Comparison of ENCODE assay signal across 12 cellular contexts in the genomic region with DNA sequence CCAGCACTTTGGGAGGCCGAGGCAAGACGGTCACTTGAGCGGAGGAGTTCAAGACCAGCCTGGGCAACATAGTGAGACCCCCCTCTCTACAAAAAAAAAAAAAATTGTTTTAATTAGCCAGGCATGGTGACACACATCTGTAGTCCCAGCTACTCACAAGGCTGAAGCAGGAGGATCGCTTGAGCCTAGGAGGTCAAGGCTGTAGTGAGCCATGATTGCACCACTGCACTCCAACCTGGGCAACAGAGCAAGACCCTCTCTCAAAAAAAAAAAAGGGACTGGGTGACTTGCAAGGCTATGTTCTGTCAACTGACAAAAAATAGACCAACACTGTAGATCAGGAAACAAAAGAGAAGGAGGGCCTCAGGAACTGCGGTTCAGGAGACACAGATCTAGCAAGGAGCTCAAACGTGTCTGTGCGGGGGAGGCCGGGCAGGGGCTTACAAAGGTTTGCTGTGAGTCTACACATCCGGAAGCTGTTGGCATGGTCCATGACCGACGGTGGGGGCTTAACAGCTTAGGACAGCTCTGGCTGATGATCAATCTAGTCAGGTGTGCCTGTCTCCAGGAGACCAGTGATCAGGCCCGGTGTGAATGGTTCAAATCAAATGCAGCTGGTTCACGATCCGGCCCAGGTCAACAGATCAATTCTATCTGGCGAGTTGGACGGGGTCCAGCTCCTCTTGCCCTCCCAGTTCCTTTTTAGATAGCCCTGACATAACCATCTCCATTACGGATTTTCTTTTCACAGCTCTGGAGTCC. TPM values are rescaled to one million over a fixed set of nuclear protein-coding genes. Genes with fewer than 3 reads are reported as not detected.
DNase-seq lines count a peak whose midpoint lies in the region; ATAC-seq, FAIRE-seq and TF ChIP-seq lines count a peak whose summit lies in the region.
"Had no signal": no experiment of that assay in that cellular context is flagged by ENCODE, and none has a peak within 500 bp of the region (broad histone marks: within the 10 kb centered on the region; RNA-seq: fewer than 3 reads in every experiment).

No MANE protein-coding gene starts in this region.

- FAIRE-seq in GM12878 (lab: Jason Lieb, UNC), result peak; percentile 93

- CTCF ChIA-PET in activated CD8-positive, alpha-beta T cell treated with anti-CD3 and anti-CD28 coated beads for 36 hours (lab: Charles Lee), result interaction anchor here (1.3 to 2.0 kb wide), 3 partner anchors 8 to 51 kb away, joined by 3 to 5 read pairs (median 4); no protein-coding TSS in a partner anchor
- CTCF ChIA-PET in activated CD8-positive, alpha-beta T cell treated with anti-CD3 and anti-CD28 coated beads, Interleukin-2, amount 10 ng/mL, durations not matched to agents 7 days and 5 days (lab: Charles Lee), result interaction anchor here (1.5 to 1.6 kb wide), 2 partner anchors 8 to 20 kb away, joined by 4 read pairs; no protein-coding TSS in a partner anchor
- CTCF ChIA-PET in GM12878 (lab: Yijun Ruan, JAX), result interaction anchor here (1.0 to 4.6 kb wide), 9 partner anchors 9 to 137 kb away, joined by 3 to 72 read pairs (median 3); no protein-coding TSS in a partner anchor

- H2AFZ ChIP-seq in GM12878 (ENCODE audit: control insufficient read depth, low read depth, low read length), result peak overlapping the region; percentile 63

- peaks cover 1% of the 10 kb centered on the region for H3K27me3 Mint-ChIP-seq in activated CD8-positive, alpha-beta T cell treated with anti-CD3 and anti-CD28 coated beads for 36 hours
- H3K27me3 Mint-ChIP-seq in activated CD8-positive, alpha-beta T cell treated with anti-CD3 and anti-CD28 coated beads, Interleukin-2, amount 10 ng/mL, durations not matched to agents 7 days and 5 days (ENCODE audit: low read depth), result peaks cover 16% of the 10 kb centered on the region
- peaks cover 21% of the 10 kb centered on the region for H3K27me3 Mint-ChIP-seq in stimulated activated naive CD8-positive, alpha-beta T cell treated with anti-CD3 and anti-CD28 coated beads, Interleukin-15, amount 100 ng/mL, for 72 hours

- ATAC-seq in activated CD8-positive, alpha-beta T cell treated with anti-CD3 and anti-CD28 coated beads for 36 hours, result peak; percentile 83
- ATAC-seq in activated CD8-positive, alpha-beta T cell treated with anti-CD3 and anti-CD28 coated beads, Interleukin-2, amount 10 ng/mL, durations not matched to agents 7 days and 5 days, result no peak
- ATAC-seq in HG03135 (IDR thresholded peaks at IDR 0.05; ENCODE audit: unreplicated experiment), result peak; percentile 49
- ATAC-seq in GM12878, result peak; percentile 65
- peak; percentile 32 for ATAC-seq in stimulated activated naive CD8-positive, alpha-beta T cell treated with anti-CD3 and anti-CD28 coated beads, Interleukin-15, amount 100 ng/mL, for 72 hours

- RAD21 ChIA-PET in GM12878 (lab: Charles Lee; ENCODE audit: unreplicated experiment), result interaction anchor here (0.7 to 3.0 kb wide), 9 partner anchors 18 to 831 kb away, joined by 3 to 29 read pairs (median 3); no protein-coding TSS in a partner anchor

- no peak for TF ChIP-seq RAD21 in GM12878 (IDR thresholded peaks at IDR 0.05; ENCODE audit: insufficient read depth, low read depth, low read length)

- H3K4me1 ChIP-seq in GM12878 (ENCODE audit: control insufficient read depth, insufficient read depth, low read length) (peaks cover 56% of the 10 kb centered on the region), tibial nerve (peaks cover 0 to 24% (median 11%) of the 10 kb centered on the region in 4 donors)

- in situ Hi-C loops in GM12878 (cut with MboI), result no loop called here

- TF ChIP-seq POLR2A in GM12878 (IDR thresholded peaks at IDR 0.05; ENCODE audit: low read depth, low read length) (peak; percentile 28; the same call in 1 of the 2 replicates), tibial nerve (IDR thresholded peaks at IDR 0.05) (no peak)

- peaks cover 37% of the 10 kb centered on the region for H3K4me1 Mint-ChIP-seq in activated CD8-positive, alpha-beta T cell treated with anti-CD3 and anti-CD28 coated beads for 36 hours (ENCODE audit: low read depth)
- H3K4me1 Mint-ChIP-seq in activated CD8-positive, alpha-beta T cell treated with anti-CD3 and anti-CD28 coated beads, Interleukin-2, amount 10 ng/mL, durations not matched to agents 7 days and 5 days (ENCODE audit: low read depth), result peaks cover 28% of the 10 kb centered on the region
- H3K4me1 Mint-ChIP-seq in stimulated activated naive CD8-positive, alpha-beta T cell treated with anti-CD3 and anti-CD28 coated beads, Interleukin-15, amount 100 ng/mL, for 72 hours, result peaks cover 59% of the 10 kb centered on the region

- no peak overlapping the region for H3K4me3 Mint-ChIP-seq in activated CD8-positive, alpha-beta T cell treated with anti-CD3 and anti-CD28 coated beads for 36 hours
- H3K4me3 Mint-ChIP-seq in activated CD8-positive, alpha-beta T cell treated with anti-CD3 and anti-CD28 coated beads, Interleukin-2, amount 10 ng/mL, durations not matched to agents 7 days and 5 days, result no peak overlapping the region
- H3K4me3 Mint-ChIP-seq in stimulated activated naive CD8-positive, alpha-beta T cell treated with anti-CD3 and anti-CD28 coated beads, Interleukin-15, amount 100 ng/mL, for 72 hours, result peak overlapping the region in 1 of 2 donors; percentile 4

- H3K36me3 Mint-ChIP-seq in activated CD8-positive, alpha-beta T cell treated with anti-CD3 and anti-CD28 coated beads for 36 hours (ENCODE audit: low read depth), result no peaks in the 10 kb centered on the region
- H3K36me3 Mint-ChIP-seq in activated CD8-positive, alpha-beta T cell treated with anti-CD3 and anti-CD28 coated beads, Interleukin-2, amount 10 ng/mL, durations not matched to agents 7 days and 5 days (ENCODE audit: low read depth), result no peaks in the 10 kb centered on the region

- H3K36me3 ChIP-seq in GM12878 (ENCODE audit: control insufficient read depth in 2 of 2, insufficient read depth in 2 of 2, low read length in 1 of 2) (no peaks in the 10 kb centered on the region), tibial nerve (no peaks in the 10 kb centered on the region)
- H3K36me3 ChIP-seq: tibial artery had no signal

- H3K4me2 ChIP-seq in GM12878 (ENCODE audit: control insufficient read depth, insufficient read depth), result peak overlapping the region; percentile 61

- WGBS in GM12878 (ENCODE audit: insufficient coverage, insufficient replicate concordance, low lambda C conversion rate, missing lambda C conversion rate), result 13% methylated on average over 17 of the region's 17 CpGs
- WGBS in tibial nerve, 2 donors, result 68 to 72% methylated on average over 17 of the region's 17 CpGs

- no peak overlapping the region for H3K27ac Mint-ChIP-seq in activated CD8-positive, alpha-beta T cell treated with anti-CD3 and anti-CD28 coated beads for 36 hours
- H3K27ac Mint-ChIP-seq in activated CD8-positive, alpha-beta T cell treated with anti-CD3 and anti-CD28 coated beads, Interleukin-2, amount 10 ng/mL, durations not matched to agents 7 days and 5 days, result no peak overlapping the region
- no peak overlapping the region for H3K27ac Mint-ChIP-seq in stimulated activated naive CD8-positive, alpha-beta T cell treated with anti-CD3 and anti-CD28 coated beads, Interleukin-15, amount 100 ng/mL, for 72 hours

- TF ChIP-seq CTCF in activated CD8-positive, alpha-beta T cell treated with anti-CD3 and anti-CD28 coated beads for 36 hours (IDR thresholded peaks at IDR 0.05), result no peak
- TF ChIP-seq CTCF in GM12878 (IDR thresholded peaks at IDR 0.05 in 2 of 3, conservative IDR thresholded peaks at IDR 0.05 in 1 of 3; ENCODE audit: control insufficient read depth in 2 of 3, extremely low read depth in 1 of 3, insufficient read depth in 1 of 3, low read depth in 3 of 3, low read length in 3 of 3) (no peak), tibial nerve (IDR thresholded peaks at IDR 0.05) (no peak)

- intact Hi-C loops in activated CD8-positive, alpha-beta T cell treated with anti-CD3 and anti-CD28 coated beads for 36 hours (cut with micrococcal nuclease), result no loop called here
- intact Hi-C loops in GM12878 (cut with micrococcal nuclease; ENCODE audit: unreplicated experiment), result no loop called here

- H3K9me3 ChIP-seq in GM12878 (replicated peaks; ENCODE audit: control insufficient read depth, insufficient read depth, low read length) (peaks cover 2% of the 10 kb centered on the region), tibial nerve (peaks cover 0 to 7% (median 0%) of the 10 kb centered on the region in 4 donors)

- no peak overlapping the region; the same call in 1 of the 2 replicates for H3K4me3 ChIP-seq in GM12878
- H3K4me3 ChIP-seq in tibial nerve, result no peak overlapping the region
- H3K4me3 ChIP-seq: tibial artery had no signal

- peak overlapping the region; percentile 71 for H3K27ac ChIP-seq in GM12878 (ENCODE audit: control insufficient read depth, insufficient read depth)
- peak overlapping the region in 1 of 4 donors; percentile 71 for H3K27ac ChIP-seq in tibial nerve
- H3K27ac ChIP-seq: VCaP had no signal

- peaks cover 7% of the 10 kb centered on the region for H3K9me3 Mint-ChIP-seq in activated CD8-positive, alpha-beta T cell treated with anti-CD3 and anti-CD28 coated beads for 36 hours
- peaks cover 16% of the 10 kb centered on the region for H3K9me3 Mint-ChIP-seq in activated CD8-positive, alpha-beta T cell treated with anti-CD3 and anti-CD28 coated beads, Interleukin-2, amount 10 ng/mL, durations not matched to agents 7 days and 5 days (ENCODE audit: insufficient read depth)
- no peaks in the 10 kb centered on the region for H3K9me3 Mint-ChIP-seq in stimulated activated naive CD8-positive, alpha-beta T cell treated with anti-CD3 and anti-CD28 coated beads, Interleukin-15, amount 100 ng/mL, for 72 hours

- no peaks in the 10 kb centered on the region; the same call in 1 of the 2 replicates for H3K79me2 ChIP-seq in GM12878 (ENCODE audit: control insufficient read depth, insufficient read depth, low read length)

- peak; percentile 75 for DNase-seq in activated CD8-positive, alpha-beta T cell treated with anti-CD3 and anti-CD28 coated beads for 36 hours
- no peak for DNase-seq in activated CD8-positive, alpha-beta T cell treated with anti-CD3 and anti-CD28 coated beads, Interleukin-2, amount 10 ng/mL, durations not matched to agents 7 days and 5 days
- DNase-seq in GM12878 (ENCODE audit: low read depth, low spot score), result no peak
- DNase-seq in stimulated activated naive CD8-positive, alpha-beta T cell treated with anti-CD3 and anti-CD28 coated beads, Interleukin-15, amount 100 ng/mL, for 72 hours, result no peak
- DNase-seq in GM03348 (ENCODE audit: low spot score), result no peak
- DNase-seq in NCI-H69 (lab: John Stamatoyannopoulos, UW), result no peak
- no peak for DNase-seq in tibial nerve (ENCODE audit: low spot score in 2 of 2)

- TF ChIP-seq EP300 in GM12878 (IDR thresholded peaks at IDR 0.05; ENCODE audit: borderline replicate concordance in 1 of 2, control insufficient read depth in 1 of 2, low read depth in 2 of 2, low read length in 2 of 2) (no peak), tibial nerve (IDR thresholded peaks at IDR 0.05) (no peak)

- H3K9ac ChIP-seq in GM12878 (ENCODE audit: control insufficient read depth, insufficient read depth, low read length), result peak overlapping the region; percentile 11

- H3K27me3 ChIP-seq in GM12878 (replicated peaks in 1 of 2; ENCODE audit: control insufficient read depth in 2 of 2, insufficient read depth in 2 of 2, low read length in 1 of 2) (no peaks in the 10 kb centered on the region), tibial nerve (peaks cover 0 to 13% of the 10 kb centered on the region in 2 donors)

- POLR2A ChIA-PET in activated CD8-positive, alpha-beta T cell treated with anti-CD3 and anti-CD28 coated beads for 36 hours (lab: Charles Lee), result interaction anchor here (0.6 to 1.3 kb wide), 3 partner anchors 20 to 940 kb away, joined by 3 to 7 read pairs (median 5); no protein-coding TSS in a partner anchor
- POLR2A ChIA-PET in activated CD8-positive, alpha-beta T cell treated with anti-CD3 and anti-CD28 coated beads, Interleukin-2, amount 10 ng/mL, durations not matched to agents 7 days and 5 days (lab: Charles Lee), result no interaction called here
- POLR2A ChIA-PET in GM12878 (lab: Charles Lee), result interaction anchor here (0.6 to 5.2 kb wide), 6 partner anchors 10 to 95 kb away, joined by 3 to 49 read pairs (median 5); a partner anchor contains a TSS

- H4K20me1 ChIP-seq in GM12878 (ENCODE audit: control insufficient read depth, insufficient read depth), result no peaks in the 10 kb centered on the region

- SMC1A ChIA-PET in GM12878 (lab: Charles Lee; ENCODE audit: uncharacterized antibody, unreplicated experiment), result interaction anchor here (0.8 to 5.7 kb wide), 7 partner anchors 9 to 51 kb away, joined by 3 to 60 read pairs (median 4); no protein-coding TSS in a partner anchor

- BruUV-seq in GM12878 (replicated peaks; lab: Mats Ljungman, UMichigan), result no TSS peak

RNA-seq across cellular contexts. Expression of a gene that starts 31.7 kb away (rescaled TPM):
- 10 to 100 TPM; 61.5 to 65.0 TPM for total RNA-seq in activated CD8-positive, alpha-beta T cell treated with anti-CD3 and anti-CD28 coated beads for 36 hours
- 100 to 1,000 TPM; 155 to 159 TPM for total RNA-seq in activated CD8-positive, alpha-beta T cell treated with anti-CD3 and anti-CD28 coated beads, Interleukin-2, amount 10 ng/mL, durations not matched to agents 7 days and 5 days
- total RNA-seq in GM12878 (2013; cell fraction: nucleolus; rRNA removed), result 37.0 and 50.2 TPM in 2 replicates
- total RNA-seq in GM12878 (2014; rRNA removed) (16.3 and 21.1 TPM in 2 replicates), GM12878 (2014; rRNA removed; fragmentation: Illumina TruSeq; extraction: Trizol) (5.7 and 5.8 TPM in 2 replicates), GM12878 (2021) (42.7 and 43.2 TPM in 2 replicates), tibial nerve (100 to 1,000 TPM; 217 to 256 (median 239) TPM)
- 3.7 TPM for polyA plus RNA-seq in GM12878 (2011; ENCODE audit: low read depth)
- polyA plus RNA-seq in GM12878 (2011; rRNA removed) (3.8 and 7.6 TPM in 2 replicates), GM12878 (2014; fragmentation: Illumina TruSeq; extraction: Trizol) (2.7 and 5.3 TPM in 2 replicates), GM12878 (2014; fragmentation: Nextera tagmentation; extraction: Ambion mirVana) (1 to 10 TPM in 1 of 2 experiments, under 1 TPM in 1; 0.72 to 2.1 TPM), GM12878 (2014; rRNA removed) (28.2 and 33.9 TPM in 2 replicates), GM12878 (2016; fragmentation: Nextera tagmentation; extraction: Ambion mirVana) (1 to 10 TPM; 8.9 to 9.1 TPM)
- polyA plus RNA-seq in GM12878 (2011; cell fraction: cytosol; rRNA removed), result 10.7 and 17.5 TPM in 2 replicates
- polyA plus RNA-seq in GM12878 (2011; cell fraction: nucleus; rRNA removed), result 60.3 and 71.2 TPM in 2 replicates
- polyA plus RNA-seq in GM12878 (2012), result 14.3 and 21.6 TPM in 2 replicates
- 6.9 and 11.0 TPM in 2 replicates for polyA minus RNA-seq in GM12878 (2011; rRNA and poly(A)+ RNA removed)
- polyA minus RNA-seq in GM12878 (2011; cell fraction: cytosol; rRNA and poly(A)+ RNA removed), result 4.5 and 10.3 TPM in 2 replicates
- 9.9 and 14.4 TPM in 2 replicates for polyA minus RNA-seq in GM12878 (2011; cell fraction: nucleus; rRNA and poly(A)+ RNA removed)

RNA-seq across cellular contexts. Expression of a gene that starts 53.2 kb away (rescaled TPM):
- total RNA-seq in activated CD8-positive, alpha-beta T cell treated with anti-CD3 and anti-CD28 coated beads for 36 hours, result not detected
- not detected for total RNA-seq in activated CD8-positive, alpha-beta T cell treated with anti-CD3 and anti-CD28 coated beads, Interleukin-2, amount 10 ng/mL, durations not matched to agents 7 days and 5 days
- not detected in 2 replicates for total RNA-seq in GM12878 (2013; cell fraction: nucleolus; rRNA removed)
- not detected in 2 replicates for total RNA-seq in GM12878 (2014; rRNA removed)
- not detected in 2 replicates for total RNA-seq in GM12878 (2014; rRNA removed; fragmentation: Illumina TruSeq; extraction: Trizol)
- total RNA-seq in GM12878 (2021), result not detected in 2 replicates
- polyA plus RNA-seq in GM12878 (2011; ENCODE audit: low read depth), result not detected
- not detected in 2 replicates for polyA plus RNA-seq in GM12878 (2011; rRNA removed)
- not detected in 2 replicates for polyA plus RNA-seq in GM12878 (2011; cell fraction: cytosol; rRNA removed)
- not detected in 2 replicates for polyA plus RNA-seq in GM12878 (2011; cell fraction: nucleus; rRNA removed)
- not detected in 2 replicates for polyA plus RNA-seq in GM12878 (2012)
- polyA plus RNA-seq in GM12878 (2014; fragmentation: Illumina TruSeq; extraction: Trizol), result not detected in 2 replicates
- not detected for polyA plus RNA-seq in GM12878 (2014; fragmentation: Nextera tagmentation; extraction: Ambion mirVana)
- polyA plus RNA-seq in GM12878 (2014; rRNA removed), result not detected in 2 replicates
- not detected for polyA plus RNA-seq in GM12878 (2016; fragmentation: Nextera tagmentation; extraction: Ambion mirVana)
- not detected in 2 replicates for polyA minus RNA-seq in GM12878 (2011; rRNA and poly(A)+ RNA removed)
- not detected in 2 replicates for polyA minus RNA-seq in GM12878 (2011; cell fraction: cytosol; rRNA and poly(A)+ RNA removed)
- not detected in 2 replicates for polyA minus RNA-seq in GM12878 (2011; cell fraction: nucleus; rRNA and poly(A)+ RNA removed)
- under 1 TPM in 3 of 4 donors, not detected in 1; 0.66 to 0.84 (median 0.78) TPM for total RNA-seq in tibial nerve
- total RNA-seq: aorta, lung microvascular endothelial cell had no signal
- polyA plus RNA-seq: aorta had no signal
